Comparison of ENCODE assay signal across 12 cellular contexts in genomic region chr1:34884536-34884935, GRCh38. TPM values are rescaled to one million over a fixed set of nuclear protein-coding genes. Genes with fewer than 3 reads are reported as not detected.
DNase-seq lines count a peak whose midpoint lies in the region; ATAC-seq and TF ChIP-seq lines count a peak whose summit lies in the region.
"Had no signal": no experiment of that assay in that cellular context is flagged by ENCODE, and none has a peak within 500 bp of the region (broad histone marks: within the 10 kb centered on the region; RNA-seq: fewer than 3 reads in every experiment).

No MANE protein-coding gene starts in this region.

- no peak for ATAC-seq in activated T-cell treated with anti-CD3 and anti-CD28 coated beads, Interleukin-2, amount 50 U/mL, for 4 hours
- ATAC-seq in stimulated activated effector memory CD8-positive, alpha-beta T cell treated with anti-CD3 and anti-CD28 coated beads, Interleukin-12 subunit alpha, Interleukin-12 subunit beta, amount 100 ng/mL, for 72 hours = no peak
- ATAC-seq in GM21390 (IDR thresholded peaks at IDR 0.05; ENCODE audit: unreplicated experiment) = no peak

- no peak for TF ChIP-seq EP300 in suprapubic skin (IDR thresholded peaks at IDR 0.05)

- H3K4me3 ChIP-seq in HUES6 (ENCODE audit: low read depth, low read length) (peak overlapping the region; percentile 60), endodermal cell (ENCODE audit: low read length) (no peak overlapping the region), vagina (no peak overlapping the region), suprapubic skin (no peak overlapping the region)
- H3K4me3 ChIP-seq: uterus had no signal

- H3K36me3 ChIP-seq in HUES6 (ENCODE audit: control insufficient read depth, insufficient read depth, low read length) = no peaks in the 10 kb centered on the region
- H3K36me3 ChIP-seq in endodermal cell (ENCODE audit: control insufficient read depth, insufficient read depth, low read length) = no peaks in the 10 kb centered on the region
- H3K36me3 ChIP-seq in vagina = no peaks in the 10 kb centered on the region
- H3K36me3 ChIP-seq in suprapubic skin = no peaks in the 10 kb centered on the region
- H3K36me3 ChIP-seq: brain microvascular endothelial cell, uterus had no signal

- H3K9ac ChIP-seq in HUES6 (ENCODE audit: low read length) = no peak overlapping the region
- no peak overlapping the region for H3K9ac ChIP-seq in endodermal cell (ENCODE audit: extremely low read depth, low read length, poor library complexity, severe bottlenecking)
- H3K9ac ChIP-seq: parathyroid adenoma had no signal

- H3K27me3 ChIP-seq in HUES6 (ENCODE audit: control insufficient read depth, insufficient read depth, low read length) (peaks cover 65% of the 10 kb centered on the region), endodermal cell (ENCODE audit: control insufficient read depth, insufficient read depth, low read length, poor library complexity, severe bottlenecking) (peaks cover 55% of the 10 kb centered on the region), vagina (no peaks in the 10 kb centered on the region), suprapubic skin (peaks cover 37% of the 10 kb centered on the region)

- WGBS in endodermal cell (ENCODE audit: insufficient coverage in 1 of 2, insufficient read length in 1 of 2), 2 experiments = 80 to 85% methylated on average over 1 to 3 of the region's 3 CpGs
- whole genome bisulfite sequencing in suprapubic skin = 60% methylated on average over 3 of the region's 3 CpGs

- no peaks in the 10 kb centered on the region for H3K4me1 ChIP-seq in HUES6 (ENCODE audit: control insufficient read depth, insufficient read depth, low read length)
- no peaks in the 10 kb centered on the region for H3K4me1 ChIP-seq in endodermal cell (ENCODE audit: control insufficient read depth, insufficient read depth, low read length)
- peaks cover 11% of the 10 kb centered on the region for H3K4me1 ChIP-seq in vagina
- peaks cover 9% of the 10 kb centered on the region for H3K4me1 ChIP-seq in suprapubic skin
- H3K4me1 ChIP-seq: parathyroid adenoma had no signal

- TF ChIP-seq CTCF in endodermal cell (conservative IDR thresholded peaks at IDR 0.05) (no peak), vagina (IDR thresholded peaks at IDR 0.05) (no peak), suprapubic skin (IDR thresholded peaks at IDR 0.05) (no peak)

- no peak overlapping the region for H3K27ac Mint-ChIP-seq in endodermal cell
- no peak overlapping the region for H3K27ac Mint-ChIP-seq in stimulated activated effector memory CD8-positive, alpha-beta T cell treated with anti-CD3 and anti-CD28 coated beads, Interleukin-12 subunit alpha, Interleukin-12 subunit beta, amount 100 ng/mL, for 72 hours

- TF ChIP-seq POLR2A in vagina (IDR thresholded peaks at IDR 0.05) (no peak), suprapubic skin (IDR thresholded peaks at IDR 0.05) (no peak)

- H3K4me1 Mint-ChIP-seq in activated T-cell treated with anti-CD3 and anti-CD28 coated beads, Interleukin-2, amount 50 U/mL, for 4 hours (ENCODE audit: low read depth) = peaks cover 3% of the 10 kb centered on the region
- H3K4me1 Mint-ChIP-seq in endodermal cell = peaks cover 3% of the 10 kb centered on the region
- H3K4me1 Mint-ChIP-seq in stimulated activated effector memory CD8-positive, alpha-beta T cell treated with anti-CD3 and anti-CD28 coated beads, Interleukin-12 subunit alpha, Interleukin-12 subunit beta, amount 100 ng/mL, for 72 hours = peaks cover 7% of the 10 kb centered on the region

- peaks cover 43% of the 10 kb centered on the region for H3K27me3 Mint-ChIP-seq in activated T-cell treated with anti-CD3 and anti-CD28 coated beads, Interleukin-2, amount 50 U/mL, for 4 hours (ENCODE audit: low read depth)
- H3K27me3 Mint-ChIP-seq in endodermal cell (ENCODE audit: insufficient read depth) = peaks cover 64% of the 10 kb centered on the region

- intact Hi-C loops in vagina (cut with DNase I) = no loop called here

- no peak overlapping the region for H3K27ac ChIP-seq in HUES6 (ENCODE audit: low read depth, low read length)
- no peak overlapping the region for H3K27ac ChIP-seq in endodermal cell (ENCODE audit: low read depth, low read length)
- H3K27ac ChIP-seq in vagina = no peak overlapping the region
- no peak overlapping the region for H3K27ac ChIP-seq in suprapubic skin
- H3K27ac ChIP-seq: brain microvascular endothelial cell, parathyroid adenoma, skin epidermis, uterus had no signal

- H3K9me3 ChIP-seq in HUES6 (ENCODE audit: control insufficient read depth, insufficient read depth, low read depth, low read length) = no peaks in the 10 kb centered on the region
- no peaks in the 10 kb centered on the region for H3K9me3 ChIP-seq in endodermal cell (ENCODE audit: control insufficient read depth, low read length)
- no peaks in the 10 kb centered on the region for H3K9me3 ChIP-seq in vagina
- H3K9me3 ChIP-seq in suprapubic skin = no peaks in the 10 kb centered on the region
- H3K9me3 ChIP-seq: uterus had no signal

- no peak for DNase-seq in activated T-cell treated with anti-CD3 and anti-CD28 coated beads, Interleukin-2, amount 50 U/mL, for 4 hours
- DNase-seq in activated T-cell treated with anti-CD3 and anti-CD28 coated beads, Interleukin-2, amount 50 U/mL, for 48 hours = no peak
- DNase-seq in endodermal cell = no peak
- DNase-seq in stimulated activated effector memory CD8-positive, alpha-beta T cell treated with anti-CD3 and anti-CD28 coated beads, Interleukin-12 subunit alpha, Interleukin-12 subunit beta, amount 100 ng/mL, for 72 hours (ENCODE audit: low spot score in 2 of 2) = no peak
- DNase-seq in vagina (ENCODE audit: extremely low spot score in 2 of 2) = no peak
- DNase-seq in suprapubic skin (ENCODE audit: low spot score in 2 of 2) = no peak
- DNase-seq: brain microvascular endothelial cell, uterus had no signal

- H3K9me3 Mint-ChIP-seq in activated T-cell treated with anti-CD3 and anti-CD28 coated beads, Interleukin-2, amount 50 U/mL, for 4 hours = no peaks in the 10 kb centered on the region
- no peaks in the 10 kb centered on the region for H3K9me3 Mint-ChIP-seq in endodermal cell
- no peaks in the 10 kb centered on the region for H3K9me3 Mint-ChIP-seq in stimulated activated effector memory CD8-positive, alpha-beta T cell treated with anti-CD3 and anti-CD28 coated beads, Interleukin-12 subunit alpha, Interleukin-12 subunit beta, amount 100 ng/mL, for 72 hours

- peak overlapping the region; percentile 60 for H3K4me3 Mint-ChIP-seq in activated T-cell treated with anti-CD3 and anti-CD28 coated beads, Interleukin-2, amount 50 U/mL, for 4 hours
- H3K4me3 Mint-ChIP-seq in endodermal cell = peak overlapping the region; percentile 56
- peak overlapping the region; percentile 73 for H3K4me3 Mint-ChIP-seq in stimulated activated effector memory CD8-positive, alpha-beta T cell treated with anti-CD3 and anti-CD28 coated beads, Interleukin-12 subunit alpha, Interleukin-12 subunit beta, amount 100 ng/mL, for 72 hours

- no peaks in the 10 kb centered on the region for H3K36me3 Mint-ChIP-seq in activated T-cell treated with anti-CD3 and anti-CD28 coated beads, Interleukin-2, amount 50 U/mL, for 4 hours (ENCODE audit: insufficient read depth)
- H3K36me3 Mint-ChIP-seq in endodermal cell (ENCODE audit: low read depth) = no peaks in the 10 kb centered on the region
- no peaks in the 10 kb centered on the region for H3K36me3 Mint-ChIP-seq in stimulated activated effector memory CD8-positive, alpha-beta T cell treated with anti-CD3 and anti-CD28 coated beads, Interleukin-12 subunit alpha, Interleukin-12 subunit beta, amount 100 ng/mL, for 72 hours

RNA-seq across cellular contexts. Expression of gene SMIM12, which starts 25.0 kb away (rescaled TPM):
- total RNA-seq in activated T-cell treated with anti-CD3 and anti-CD28 coated beads, Interleukin-2, amount 50 U/mL, for 4 hours = 10 to 100 TPM; 73.8 to 75.7 (median 73.8) TPM
- 10 to 100 TPM; 43.0 to 47.6 TPM for total RNA-seq in endodermal cell
- 29.8 TPM for polyA plus RNA-seq in endodermal cell (2013, experiment 1 of 2)
- 31.3 TPM for polyA plus RNA-seq in endodermal cell (2013, experiment 2 of 2)
- 36.6 TPM for total RNA-seq in vagina
- 10 to 100 TPM; 17.1 to 38.1 (median 31.5) TPM for total RNA-seq in suprapubic skin

RNA-seq across cellular contexts. Expression of gene DLGAP3, which starts 44.9 kb away (rescaled TPM):
- 1 to 10 TPM in 2 of 3 donors, under 1 TPM in 1; 0.98 to 1.5 (median 1.0) TPM for total RNA-seq in activated T-cell treated with anti-CD3 and anti-CD28 coated beads, Interleukin-2, amount 50 U/mL, for 4 hours
- total RNA-seq in endodermal cell (1 to 10 TPM; 4.4 to 4.6 TPM), vagina (not detected), suprapubic skin (under 1 TPM in 1 of 4 donors, not detected in 3; 0.55 TPM)
- 1.7 TPM for polyA plus RNA-seq in endodermal cell (2013, experiment 1 of 2)
- 1.2 TPM for polyA plus RNA-seq in endodermal cell (2013, experiment 2 of 2)
